Comparison of ENCODE assay signal across 14 cellular contexts in the genomic region with DNA sequence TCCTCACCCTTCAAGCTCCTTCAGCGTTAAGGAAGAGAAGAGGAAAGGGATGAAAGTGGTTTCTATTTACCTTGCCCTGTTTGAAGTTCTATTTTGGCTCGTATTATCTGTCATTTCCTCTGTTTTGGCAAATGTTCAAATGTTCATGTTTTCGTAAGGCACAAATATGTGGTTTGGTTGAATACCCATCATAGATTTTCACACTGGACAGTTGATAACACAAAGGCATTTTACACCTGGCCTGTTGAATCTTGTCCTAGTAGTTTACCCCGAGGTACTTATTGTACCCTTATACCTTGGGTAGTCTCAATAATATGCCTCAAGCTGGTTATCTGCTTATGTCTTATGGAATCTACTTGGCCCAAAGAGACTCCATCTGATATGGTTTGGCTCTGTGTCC.
A peak's percentile ranks its signal among the peaks of the same experiment; 100 is the strongest.
DNase-seq lines count a peak whose midpoint lies in the region; TF ChIP-seq lines count a peak whose summit lies in the region.
"Had no signal": no experiment of that assay in that cellular context is flagged by ENCODE, and none has a peak within 500 bp of the region (broad histone marks: within the 10 kb centered on the region; RNA-seq: fewer than 3 reads in every experiment).

No MANE protein-coding gene starts in this region.

- peaks cover 22% of the 10 kb centered on the region for H3K4me1 Mint-ChIP-seq in MCF 10A (ENCODE audit: insufficient read depth, unreplicated experiment)

- no TSS peak for BruUV-seq in MCF 10A (replicated peaks; lab: Mats Ljungman, UMichigan)

- POLR2A ChIA-PET in MCF 10A (lab: Yijun Ruan, JAX) = no interaction called here
- POLR2A ChIA-PET in RWPE1 (lab: Yijun Ruan, JAX; ENCODE audit: low non-redundant PET) = no interaction called here

- DNase-seq in MCF 10A (ENCODE audit: unreplicated experiment) (peak; percentile 44), breast epithelium (ENCODE audit: low spot score in 2 of 2) (no peak), RWPE1 (ENCODE audit: low spot score) (peak; percentile 34), dermis microvascular lymphatic vessel endothelial cell (ENCODE audit: low read depth in 2 of 2) (peak; percentile 3 to 42), testis (no peak), GM19238 (ENCODE audit: insufficient read length, low spot score) (no peak), brain microvascular endothelial cell (no peak)
- DNase-seq: BE2C; CD8-positive, alpha-beta T cell; COR-L47; H7 had no signal

- H3K36me3 ChIP-seq in breast epithelium (no peaks in the 10 kb centered on the region), testis (ENCODE audit: low read depth, missing control alignments) (no peaks in the 10 kb centered on the region), brain microvascular endothelial cell (replicated peaks) (no peaks in the 10 kb centered on the region)
- H3K36me3 ChIP-seq: BE2C had no signal

- no peaks in the 10 kb centered on the region for H3K27me3 Mint-ChIP-seq in MCF 10A (ENCODE audit: insufficient read depth, unreplicated experiment)

- no peak for TF ChIP-seq POLR2A in breast epithelium (IDR thresholded peaks at IDR 0.05)
- no peak for TF ChIP-seq POLR2A in testis (IDR thresholded peaks at IDR 0.05)

- intact Hi-C loops in MCF 10A (cut with micrococcal nuclease) = no loop called here
- intact Hi-C loops in breast epithelium (cut with DNase I; ENCODE audit: low total_unique reads) = no loop called here
- intact Hi-C loops in testis (cut with DNase I; ENCODE audit: low total_unique reads) = no loop called here

- no peaks in the 10 kb centered on the region for H3K36me3 Mint-ChIP-seq in MCF 10A (ENCODE audit: insufficient read depth, unreplicated experiment)
- H3K36me3 Mint-ChIP-seq: CD8-positive, alpha-beta T cell had no signal

- in situ Hi-C loops in brain microvascular endothelial cell (cut with HindIII; ENCODE audit: low pct_ligation_motif_present, low sequenced_read_pairs) = no loop called here

- H3K4me1 ChIP-seq in breast epithelium (no peaks in the 10 kb centered on the region), testis (no peaks in the 10 kb centered on the region)
- H3K4me1 ChIP-seq: BE2C had no signal

- H3K27ac Mint-ChIP-seq in MCF 10A (ENCODE audit: low read depth, unreplicated experiment) = peak overlapping the region; percentile 29
- H3K27ac Mint-ChIP-seq: CD8-positive, alpha-beta T cell; GM23338 had no signal

- CTCF ChIA-PET in MCF 10A (lab: Yijun Ruan, JAX) = interaction anchor here (0.5 to 1.0 kb wide), 6 partner anchors 13 to 1115 kb away, joined by 3 to 5 read pairs (median 3); no protein-coding TSS in a partner anchor
- CTCF ChIA-PET in RWPE1 (lab: Yijun Ruan, JAX) = interaction anchor here (0.6 kb wide), 1 partner anchor 780 kb away, joined by 3 read pairs; no protein-coding TSS in a partner anchor

- TF ChIP-seq CTCF in MCF 10A (IDR thresholded peaks at IDR 0.05; ENCODE audit: unreplicated experiment) (no peak), breast epithelium (IDR thresholded peaks at IDR 0.05) (no peak), RWPE1 (conservative IDR thresholded peaks at IDR 0.05; ENCODE audit: low read depth) (no peak), testis (IDR thresholded peaks at IDR 0.05) (no peak), brain microvascular endothelial cell (IDR thresholded peaks at IDR 0.05; ENCODE audit: low read depth, low read length, missing control alignments) (no peak)

- H3K4me3 ChIP-seq in breast epithelium = no peak overlapping the region
- H3K4me3 ChIP-seq in testis = no peak overlapping the region
- no peak overlapping the region for H3K4me3 ChIP-seq in brain microvascular endothelial cell (ENCODE audit: low read depth, low read length)
- H3K4me3 ChIP-seq: GM23338 had no signal

- no peaks in the 10 kb centered on the region for H3K9me3 Mint-ChIP-seq in MCF 10A (ENCODE audit: unreplicated experiment)
- H3K9me3 Mint-ChIP-seq: GM23338 had no signal

- no peak overlapping the region for H3K27ac ChIP-seq in breast epithelium
- H3K27ac ChIP-seq in RWPE1 = no peak overlapping the region
- no peak overlapping the region for H3K27ac ChIP-seq in testis
- no peak overlapping the region for H3K27ac ChIP-seq in brain microvascular endothelial cell
- H3K27ac ChIP-seq: C4-2B, HL-60 had no signal

- 73 to 74% methylated on average over 4 of the region's 4 CpGs for WGBS in testis, 2 donors

- no peaks in the 10 kb centered on the region for H3K9me3 ChIP-seq in breast epithelium
- H3K9me3 ChIP-seq in testis = no peaks in the 10 kb centered on the region
- H3K9me3 ChIP-seq: BE2C had no signal

- no peak overlapping the region for H3K4me3 Mint-ChIP-seq in MCF 10A (ENCODE audit: unreplicated experiment)
- H3K4me3 Mint-ChIP-seq: CD8-positive, alpha-beta T cell; GM23338 had no signal

- H3K27me3 ChIP-seq in breast epithelium = no peaks in the 10 kb centered on the region
- no peaks in the 10 kb centered on the region for H3K27me3 ChIP-seq in testis
- no peaks in the 10 kb centered on the region for H3K27me3 ChIP-seq in brain microvascular endothelial cell (replicated peaks)
- H3K27me3 ChIP-seq: BE2C had no signal

Comparison
In these comparisons a context has a peak if more than half of its experiments do, and no peak if none do; other contexts are left out.
1. DNase-seq: peak in MCF 10A (single experiment), RWPE1 (single experiment) and dermis microvascular lymphatic vessel endothelial cell (2 of 2); none in breast epithelium (0 of 2), testis (single experiment), GM19238 (single experiment) and brain microvascular endothelial cell (single experiment).